8 cellular contexts compared by ENCODE assay signal in the genomic region with DNA sequence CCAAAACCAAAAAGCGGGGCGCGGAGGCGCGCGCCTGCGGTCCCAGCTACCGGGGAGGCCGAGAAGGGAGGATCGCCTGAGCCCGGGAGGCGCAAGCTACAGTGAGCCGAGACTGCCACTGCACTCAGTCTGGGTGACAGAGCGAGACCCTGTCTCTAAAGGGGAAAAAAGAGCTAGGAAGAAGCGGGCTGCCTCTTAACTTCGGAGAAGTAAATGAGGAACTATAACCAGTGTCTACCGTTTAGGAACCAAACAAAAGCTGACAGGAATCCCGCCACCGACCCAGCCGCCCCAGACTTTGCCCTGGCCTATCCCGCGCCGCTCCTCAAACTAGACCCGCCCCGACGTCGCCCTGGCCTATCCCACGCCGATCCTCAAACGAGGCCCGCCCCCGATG. TPM values are rescaled to one million over a fixed set of nuclear protein-coding genes. Genes with fewer than 3 reads are reported as not detected.
DNase-seq lines count a peak whose midpoint lies in the region; ATAC-seq and TF ChIP-seq lines count a peak whose summit lies in the region.

No MANE protein-coding gene starts in this region.

- peak; percentile 74 for TF ChIP-seq POLR2A in NB4 (IDR thresholded peaks at IDR 0.05; ENCODE audit: extremely low read depth, insufficient read length)

- TF ChIP-seq CTCF in BJ (IDR thresholded peaks at IDR 0.05; ENCODE audit: insufficient read depth, low read depth, low read length) (no peak), NB4 (IDR thresholded peaks at IDR 0.05; ENCODE audit: low read depth, low read length) (no peak), osteoblast (IDR thresholded peaks at IDR 0.05; ENCODE audit: extremely low read depth, low read depth, low read length) (no peak)

- peak overlapping the region; percentile 97 for H3K4me3 ChIP-seq in BJ (ENCODE audit: low read depth, low read length)
- peak overlapping the region; percentile 75 for H3K4me3 ChIP-seq in NB4 (ENCODE audit: low read depth, low read length)
- H3K4me3 ChIP-seq in osteoblast (ENCODE audit: insufficient read depth, low read length) = peak overlapping the region; percentile 99

- no peak for DNase-seq in BJ (ENCODE audit: low read depth)
- no peak for DNase-seq in NB4 (ENCODE audit: low read depth)
- peak; percentile 39 for DNase-seq in effector CD8-positive, alpha-beta T cell (lab: John Stamatoyannopoulos, UW)
- peak; percentile 100 for DNase-seq in osteoblast (ENCODE audit: insufficient read length, low spot score, missing footprints)
- DNase-seq in RPMI8226 = no peak
- DNase-seq in NCI-H2171 treated with DMSO at 0.1 percent for 48 hours (lab: John Stamatoyannopoulos, UW) = no peak
- DNase-seq in DMS153 treated with DMSO at 0.1 percent for 48 hours (lab: John Stamatoyannopoulos, UW; ENCODE audit: unreplicated experiment) = no peak

- H3K36me3 ChIP-seq in BJ (ENCODE audit: control insufficient read depth, insufficient read depth, low read length) = peaks cover 8% of the 10 kb centered on the region
- H3K36me3 ChIP-seq in osteoblast (ENCODE audit: insufficient read depth, low read length) = peaks cover 16% of the 10 kb centered on the region

- H3K4me2 ChIP-seq in osteoblast (ENCODE audit: insufficient read depth, low read length) = peak overlapping the region; percentile 90

- H3K27ac ChIP-seq in osteoblast (ENCODE audit: low read depth, low read length) = peak overlapping the region; percentile 58

- peaks cover 28% of the 10 kb centered on the region for H3K4me1 ChIP-seq in osteoblast (ENCODE audit: insufficient read depth, low read length)

- H4K20me1 ChIP-seq in osteoblast (ENCODE audit: insufficient read depth, low read length) = peaks cover 34% of the 10 kb centered on the region

- peak overlapping the region; percentile 98 for H2AFZ ChIP-seq in osteoblast (ENCODE audit: low read length)

- peak; percentile 79 for ATAC-seq in GM19452 (IDR thresholded peaks at IDR 0.05; ENCODE audit: unreplicated experiment)

- CTCF ChIA-PET in BJ (lab: Yijun Ruan, JAX) = interaction anchor here (0.6 to 4.4 kb wide), 9 partner anchors 13 to 145 kb away, joined by 3 to 43 read pairs (median 3); no protein-coding TSS in a partner anchor

- H3K27me3 ChIP-seq in BJ (ENCODE audit: control insufficient read depth, insufficient read depth, low read length) (no peaks in the 10 kb centered on the region), osteoblast (ENCODE audit: insufficient read depth, low read length) (no peaks in the 10 kb centered on the region)

- POLR2A ChIA-PET in BJ (lab: Charles Lee) = no interaction called here

- H3K9me3 ChIP-seq in osteoblast (ENCODE audit: low read depth, low read length) = no peaks in the 10 kb centered on the region

- H3K79me2 ChIP-seq in osteoblast (ENCODE audit: insufficient read depth, low read length) = peaks cover 44% of the 10 kb centered on the region

RNA-seq across cellular contexts. Expression of a gene that starts 0.6 kb away (rescaled TPM):
- polyA plus RNA-seq in BJ (2011; rRNA removed) = 83.5 and 116 TPM in 2 replicates
- polyA minus RNA-seq in BJ (2011; rRNA and poly(A)+ RNA removed) = 8.5 and 9.5 TPM in 2 replicates
- total RNA-seq in osteoblast = 57.2 and 62.2 TPM in 2 replicates

RNA-seq across cellular contexts. Expression of a gene that starts 28.3 kb away (rescaled TPM):
- 2.9 and 4.5 TPM in 2 replicates for polyA plus RNA-seq in BJ (2011; rRNA removed)
- 1.0 and 4.5 TPM in 2 replicates for polyA minus RNA-seq in BJ (2011; rRNA and poly(A)+ RNA removed)
- 2.1 and 4.3 TPM in 2 replicates for total RNA-seq in osteoblast

RNA-seq across cellular contexts. Expression of a gene that starts 43.2 kb away (rescaled TPM):
- polyA plus RNA-seq in BJ (2011; rRNA removed) = 152 and 226 TPM in 2 replicates
- polyA minus RNA-seq in BJ (2011; rRNA and poly(A)+ RNA removed) = 161 and 254 TPM in 2 replicates
- total RNA-seq in osteoblast = 156 and 188 TPM in 2 replicates

RNA-seq across cellular contexts. Expression of a gene that starts 48.6 kb away (rescaled TPM):
- 1.9 and 2.7 TPM in 2 replicates for polyA plus RNA-seq in BJ (2011; rRNA removed)
- 2.0 and 3.7 TPM in 2 replicates for polyA minus RNA-seq in BJ (2011; rRNA and poly(A)+ RNA removed)
- 2.9 TPM in 2 replicates for total RNA-seq in osteoblast

Comparison
In these comparisons a context has a peak if more than half of its experiments do, and no peak if none do; other contexts are left out.
1. DNase-seq: peak in effector CD8-positive, alpha-beta T cell (single experiment) and osteoblast (single experiment); none in BJ (single experiment), NB4 (single experiment), RPMI8226 (single experiment), NCI-H2171 treated with DMSO at 0.1 percent for 48 hours (single experiment) and DMS153 treated with DMSO at 0.1 percent for 48 hours (single experiment).
2. Peak in every context shown above with its lines, with median percentiles within 50 percentile points of each other: H3K4me3 ChIP-seq.